Comparison of ENCODE assay signal across 21 cellular contexts in genomic region chr22:28171135-28171534, GRCh38.
DNase-seq lines count a peak whose midpoint lies in the region; ATAC-seq, FAIRE-seq and TF ChIP-seq lines count a peak whose summit lies in the region.
"Had no signal": no experiment of that assay in that cellular context is flagged by ENCODE, and none has a peak within 500 bp of the region (broad histone marks: within the 10 kb centered on the region; RNA-seq: fewer than 3 reads in every experiment).

No MANE protein-coding gene starts in this region.

- no peak overlapping the region for H2BK5ac ChIP-seq in H1 (ENCODE audit: low read depth, low read length)

- H3K79me1 ChIP-seq in H1 (ENCODE audit: low read depth, low read length) = no peaks in the 10 kb centered on the region

- no peak overlapping the region for H3K27ac ChIP-seq in heart right ventricle
- no peak overlapping the region for H3K27ac ChIP-seq in H1 (ENCODE audit: low read depth, low read length)
- no peak overlapping the region for H3K27ac ChIP-seq in upper lobe of right lung
- H3K27ac ChIP-seq: breast epithelium, sigmoid colon had no signal

- H2BK12ac ChIP-seq in H1 (ENCODE audit: low read depth, low read length) = no peak overlapping the region

- CTCF ChIA-PET in H1 (lab: Charles Lee; ENCODE audit: partially characterized antibody) = no interaction called here

- H4K8ac ChIP-seq in H1 (ENCODE audit: extremely low read depth, insufficient read depth, low read length) = no peak overlapping the region

- no peaks in the 10 kb centered on the region for H3K36me3 Mint-ChIP-seq in T-helper 17 cell (ENCODE audit: low read depth)
- H3K36me3 Mint-ChIP-seq: CD4-positive, alpha-beta memory T cell; IgD-negative memory B cell had no signal

- peaks cover 0 to 24% (median 0%) of the 10 kb centered on the region in 11 donors for H3K9me3 ChIP-seq in heart right ventricle
- no peaks in the 10 kb centered on the region for H3K9me3 ChIP-seq in H1 (ENCODE audit: insufficient read depth in 2 of 2, low read depth in 1 of 2, low read length in 1 of 2)
- no peaks in the 10 kb centered on the region for H3K9me3 ChIP-seq in upper lobe of right lung
- no peaks in the 10 kb centered on the region for H3K9me3 ChIP-seq in T-helper 17 cell (ENCODE audit: control insufficient read depth, low read length, poor library complexity, severe bottlenecking)
- H3K9me3 ChIP-seq: breast epithelium, mucosa of descending colon, sigmoid colon had no signal

- no peaks in the 10 kb centered on the region for H4K20me1 ChIP-seq in H1 (replicated peaks in 1 of 2; ENCODE audit: control insufficient read depth in 1 of 2, insufficient read depth in 2 of 2, low read length in 2 of 2)

- H3K18ac ChIP-seq in H1 (ENCODE audit: extremely low read depth, low read length) = no peak overlapping the region

- H3K23ac ChIP-seq in H1 (ENCODE audit: insufficient read length) = no peak overlapping the region

- H4K5ac ChIP-seq in H1 (ENCODE audit: insufficient read length, low read depth, low read length) = no peak overlapping the region

- TF ChIP-seq POLR2A in H1 (IDR thresholded peaks at IDR 0.05; ENCODE audit: control extremely low read depth in 1 of 2, low read depth in 2 of 2, low read length in 2 of 2) = no peak

- no peak overlapping the region for H3K4me2 ChIP-seq in H1 (ENCODE audit: insufficient read depth in 1 of 2, low read depth in 2 of 2, low read length in 2 of 2)

- H2BK120ac ChIP-seq in H1 (replicated peaks; ENCODE audit: low read depth, low read length) = no peak overlapping the region

- WGBS in heart right ventricle, 2 donors = 42 to 51% methylated on average over 2 of the region's 2 CpGs
- WGBS in H1 (ENCODE audit: extremely low coverage in 1 of 2, insufficient coverage in 1 of 2, insufficient read length in 1 of 2, insufficient replicate concordance in 2 of 2, low coverage in 1 of 2, low lambda C conversion rate in 2 of 2, missing lambda C conversion rate in 1 of 2), 2 experiments = 88% methylated on average over 2 of the region's 2 CpGs; no CpG with 5 or more reads in 1 of the 2 experiments

- no peak overlapping the region for H3K4ac ChIP-seq in H1 (replicated peaks; ENCODE audit: insufficient read length, low read depth, low read length)

- no peak overlapping the region for H2BK15ac ChIP-seq in H1 (ENCODE audit: low read length)

- H2BK20ac ChIP-seq in H1 (ENCODE audit: low read length) = no peak overlapping the region

- H3K27me3 ChIP-seq in heart right ventricle (no peaks in the 10 kb centered on the region), H1 (replicated peaks in 1 of 4; ENCODE audit: control insufficient read depth in 3 of 4, extremely low read depth in 1 of 4, insufficient read depth in 3 of 4, low read length in 3 of 4) (no peaks in the 10 kb centered on the region), upper lobe of right lung (no peaks in the 10 kb centered on the region)
- H3K27me3 ChIP-seq: breast epithelium, dorsolateral prefrontal cortex, sigmoid colon had no signal

- H3K9ac ChIP-seq in H1 (replicated peaks in 1 of 4; ENCODE audit: extremely low read depth in 1 of 4, low read depth in 3 of 4, low read length in 3 of 4) = no peak overlapping the region; a peak in 1 of 7 replicates

- ATAC-seq in heart right ventricle = peak in 6 of 8 donors; percentile 58 to 81 (median 70)
- ATAC-seq in Right ventricle myocardium inferior = no peak
- peak; percentile 31 for ATAC-seq in upper lobe of right lung
- ATAC-seq in T-helper 17 cell = no peak
- ATAC-seq in GM19035 (IDR thresholded peaks at IDR 0.05; ENCODE audit: unreplicated experiment) = no peak
- ATAC-seq: esophagus mucosa; mucosa of descending colon; stimulated activated naive CD8-positive, alpha-beta T cell treated with anti-CD3 and anti-CD28 coated beads, Interleukin-15, Interleukin-2, amounts not matched to agents 100 U/mL and 50 U/mL, for 24 hours had no signal

- no peak for TF ChIP-seq EP300 in H1 (IDR thresholded peaks at IDR 0.05; ENCODE audit: borderline replicate concordance in 1 of 2, low read depth in 2 of 2, low read length in 2 of 2)

- H3K27ac Mint-ChIP-seq in T-helper 17 cell = no peak overlapping the region
- H3K27ac Mint-ChIP-seq: activated naive CD8-positive, alpha-beta T cell; CD4-positive, alpha-beta memory T cell; type B pancreatic cell had no signal

- H4K91ac ChIP-seq in H1 (replicated peaks; ENCODE audit: insufficient read length, low read length) = no peak overlapping the region

- no peak overlapping the region for H3K4me3 Mint-ChIP-seq in T-helper 17 cell
- H3K4me3 Mint-ChIP-seq: activated naive CD8-positive, alpha-beta T cell; CD4-positive, alpha-beta memory T cell; IgD-negative memory B cell; type B pancreatic cell had no signal

- no peaks in the 10 kb centered on the region for H3K23me2 ChIP-seq in H1 (ENCODE audit: low read depth, low read length)

- FAIRE-seq in H1 (lab: Jason Lieb, UNC) = no peak

- H2AK5ac ChIP-seq in H1 (ENCODE audit: low read depth, low read length) = no peak overlapping the region

- peaks cover 21% of the 10 kb centered on the region for H3K27me3 Mint-ChIP-seq in T-helper 17 cell
- H3K27me3 Mint-ChIP-seq: activated naive CD8-positive, alpha-beta T cell had no signal

- POLR2A ChIA-PET in H1 (lab: Charles Lee; ENCODE audit: partially characterized antibody) = no interaction called here

- no peak for TF ChIP-seq RAD21 in H1 (IDR thresholded peaks at IDR 0.05 in 1 of 2, conservative IDR thresholded peaks at IDR 0.05 in 1 of 2; ENCODE audit: low read depth in 2 of 2, low read length in 2 of 2)

- H3K36me3 ChIP-seq in heart right ventricle = no peaks in the 10 kb centered on the region
- H3K36me3 ChIP-seq in H1 (ENCODE audit: control insufficient read depth in 2 of 4, insufficient read depth in 4 of 4, low read length in 3 of 4) = no peaks in the 10 kb centered on the region
- no peaks in the 10 kb centered on the region for H3K36me3 ChIP-seq in upper lobe of right lung
- H3K36me3 ChIP-seq: breast epithelium, sigmoid colon had no signal

- no peak overlapping the region for H3K4me3 ChIP-seq in heart right ventricle
- H3K4me3 ChIP-seq in H1 (ENCODE audit: extremely low read depth in 1 of 4, insufficient read depth in 2 of 4, low read depth in 3 of 4, low read length in 4 of 4) = no peak overlapping the region
- no peak overlapping the region for H3K4me3 ChIP-seq in upper lobe of right lung
- H3K4me3 ChIP-seq: breast epithelium, dorsolateral prefrontal cortex, mucosa of descending colon, sigmoid colon had no signal

- H3K56ac ChIP-seq in H1 (replicated peaks; ENCODE audit: insufficient read length, low read depth, low read length) = no peak overlapping the region

- H3K4me1 ChIP-seq in heart right ventricle (peaks cover 0 to 29% (median 6%) of the 10 kb centered on the region in 9 donors), H1 (replicated peaks in 1 of 4; ENCODE audit: control insufficient read depth in 3 of 4, insufficient read depth in 4 of 4, low read length in 3 of 4) (no peaks in the 10 kb centered on the region), upper lobe of right lung (peaks cover 8% of the 10 kb centered on the region)
- H3K4me1 ChIP-seq: breast epithelium had no signal

- H3K79me2 ChIP-seq in H1 (ENCODE audit: control insufficient read depth in 1 of 2, insufficient read depth in 2 of 2, low read length in 2 of 2) = no peaks in the 10 kb centered on the region

- DNase-seq in heart right ventricle (no peak), Right ventricle myocardium inferior (ENCODE audit: missing footprints) (no peak), H1 (ENCODE audit: low read depth in 1 of 2, low spot score in 2 of 2) (no peak), left kidney (ENCODE audit: low read depth, low spot score) (peak; percentile 25), upper lobe of right lung (no peak), T-helper 17 cell (no peak), NCI-H2107 treated with DMSO at 0.1 percent for 48 hours (lab: John Stamatoyannopoulos, UW; ENCODE audit: unreplicated experiment) (no peak)
- DNase-seq: activated CD8-positive, alpha-beta memory T cell treated with anti-CD3 and anti-CD28 coated beads for 24 hours; CD4-positive, alpha-beta memory T cell; dorsolateral prefrontal cortex; mucosa of descending colon; NCI-H1694; SIG-M5; sigmoid colon; stimulated activated naive CD8-positive, alpha-beta T cell treated with anti-CD3 and anti-CD28 coated beads, Interleukin-15, Interleukin-2, amounts not matched to agents 100 U/mL and 50 U/mL, for 24 hours had no signal

- no peaks in the 10 kb centered on the region for H3K4me1 Mint-ChIP-seq in T-helper 17 cell
- H3K4me1 Mint-ChIP-seq: CD4-positive, alpha-beta memory T cell; IgD-negative memory B cell had no signal

- intact Hi-C loops in heart right ventricle (cut with DNase I) (no loop called here), Right ventricle myocardium inferior (cut with DNase I) (no loop called here), upper lobe of right lung (cut with DNase I) (no loop called here)

- TF ChIP-seq CTCF in heart right ventricle (IDR thresholded peaks at IDR 0.05) = no peak
- TF ChIP-seq CTCF in H1 (IDR thresholded peaks at IDR 0.05; ENCODE audit: control extremely low read depth in 1 of 3, insufficient read depth in 1 of 3, low read depth in 1 of 3, low read length in 3 of 3) = no peak
- TF ChIP-seq CTCF in upper lobe of right lung (IDR thresholded peaks at IDR 0.05) = no peak

- H3K14ac ChIP-seq in H1 (ENCODE audit: insufficient read length) = no peak overlapping the region

- no peak overlapping the region for H2AFZ ChIP-seq in H1 (ENCODE audit: low read length)

TF ChIP-seq in H1, 55 proteins besides CTCF, POLR2A, EP300 and RAD21 (continues in another document):
- TF ChIP-seq, protein P1, sequence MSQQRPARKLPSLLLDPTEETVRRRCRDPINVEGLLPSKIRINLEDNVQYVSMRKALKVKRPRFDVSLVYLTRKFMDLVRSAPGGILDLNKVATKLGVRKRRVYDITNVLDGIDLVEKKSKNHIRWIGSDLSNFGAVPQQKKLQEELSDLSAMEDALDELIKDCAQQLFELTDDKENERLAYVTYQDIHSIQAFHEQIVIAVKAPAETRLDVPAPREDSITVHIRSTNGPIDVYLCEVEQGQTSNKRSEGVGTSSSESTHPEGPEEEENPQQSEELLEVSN (IDR thresholded peaks at IDR 0.05) = peak; percentile 88

Comparison
In these comparisons a context has a peak if more than half of its experiments do, and no peak if none do; other contexts are left out.
1. ATAC-seq: peak in heart right ventricle (6 of 8) and upper lobe of right lung (single experiment); none in Right ventricle myocardium inferior (single experiment), T-helper 17 cell (single experiment) and GM19035 (single experiment).